Comparison of ENCODE assay signal across 2 cellular contexts in the genomic region with DNA sequence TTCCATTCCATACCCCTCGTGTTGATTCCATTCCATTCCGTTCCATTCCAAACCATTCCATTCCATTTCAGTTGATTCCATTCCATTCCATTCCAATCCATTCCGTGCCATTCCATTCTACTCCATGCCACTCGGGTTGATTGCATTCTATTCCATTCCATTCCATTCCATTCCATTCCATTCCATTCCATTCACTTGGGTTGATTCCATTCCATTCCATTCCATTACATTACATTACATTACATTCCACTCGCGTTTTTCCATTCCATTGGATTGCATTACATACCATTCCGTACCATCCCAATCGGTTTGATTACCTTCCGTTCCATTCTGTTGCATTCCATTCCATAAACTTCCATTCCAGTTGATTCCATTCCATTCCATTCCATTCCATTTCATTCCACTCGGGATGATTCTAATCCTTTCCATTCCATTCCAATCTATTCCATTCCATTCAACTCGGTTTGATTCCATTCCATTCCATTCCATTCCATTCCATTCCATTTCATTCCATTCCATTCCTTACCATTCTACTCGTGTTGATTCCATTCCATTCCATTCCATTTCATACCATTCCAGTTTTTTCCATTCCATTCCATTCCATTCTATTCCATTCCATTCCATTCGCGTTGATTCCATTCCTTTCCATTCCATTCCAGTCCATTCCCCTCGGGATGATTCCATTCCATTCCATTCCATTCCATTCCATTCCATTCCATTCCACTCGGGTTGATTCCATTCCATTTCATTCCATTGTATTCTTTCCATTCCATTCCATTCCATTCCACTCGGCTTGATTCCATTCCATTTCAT.
TF ChIP-seq lines count a peak whose summit lies in the region.

No MANE protein-coding gene starts in this region.

TF ChIP-seq in endothelial cell of umbilical vein, 7 proteins besides CTCF, POLR2A, EP300 and RAD21 (continued from another document):
- TF ChIP-seq POLR2AphosphoS5 (IDR thresholded peaks at IDR 0.05; ENCODE audit: insufficient read depth, low read depth, low read length) (no peak), JUN (IDR thresholded peaks at IDR 0.05; ENCODE audit: borderline replicate concordance, insufficient read depth, insufficient read length, low read depth) (no peak), MYC (IDR thresholded peaks at IDR 0.05; ENCODE audit: low read depth, low read length) (no peak), GATA2 (IDR thresholded peaks at IDR 0.05; ENCODE audit: insufficient read depth, insufficient read length, low read depth, low read length) (no peak)
- TF ChIP-seq, protein P1, sequence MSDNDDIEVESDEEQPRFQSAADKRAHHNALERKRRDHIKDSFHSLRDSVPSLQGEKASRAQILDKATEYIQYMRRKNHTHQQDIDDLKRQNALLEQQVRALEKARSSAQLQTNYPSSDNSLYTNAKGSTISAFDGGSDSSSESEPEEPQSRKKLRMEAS (IDR thresholded peaks at IDR 0.05; ENCODE audit: insufficient read depth, insufficient read length) = no peak

TF ChIP-seq in neural cell, 6 proteins besides CTCF, POLR2A, EP300 and RAD21 (continued from another document):
- TF ChIP-seq TAF1 (IDR thresholded peaks at IDR 0.05; ENCODE audit: low read depth) = no peak
